In the genomic region with DNA sequence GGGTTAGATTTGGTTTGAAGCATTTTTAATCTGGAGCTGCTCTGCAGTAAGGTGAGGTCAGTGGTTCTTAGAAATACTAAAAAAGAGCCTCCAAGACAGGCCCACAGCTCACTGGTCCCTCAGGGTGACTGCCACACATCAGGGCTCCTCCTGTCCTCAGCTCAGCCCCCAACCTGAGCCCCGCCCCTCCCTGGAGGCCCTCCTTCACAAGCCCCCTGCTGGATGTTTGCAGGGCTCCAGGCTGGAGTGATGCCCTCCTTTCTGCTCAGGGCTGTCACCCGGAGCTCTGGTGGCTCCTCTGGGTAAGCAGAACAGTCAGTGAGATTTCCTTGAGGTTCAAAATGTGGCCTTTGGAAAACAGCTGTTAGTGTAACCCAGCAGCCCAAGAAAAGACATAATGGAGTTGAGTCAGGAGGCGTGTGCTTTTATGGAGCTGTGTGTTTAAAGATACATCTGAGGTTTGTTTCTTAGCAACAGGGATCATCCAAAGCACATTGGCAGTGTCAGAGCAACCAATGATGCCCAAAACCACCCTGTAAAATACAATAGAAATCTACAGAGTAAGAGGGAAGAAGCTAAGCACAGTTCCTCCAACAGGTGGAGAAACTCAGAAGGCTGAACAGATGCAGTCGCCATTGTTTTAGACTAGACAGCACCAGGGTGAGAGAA, we compare ENCODE assay signal across 7 cellular contexts. TPM values are rescaled to one million over a fixed set of nuclear protein-coding genes. Genes with fewer than 3 reads are reported as not detected.
DNase-seq lines count a peak whose midpoint lies in the region; ATAC-seq and TF ChIP-seq lines count a peak whose summit lies in the region.

No MANE protein-coding gene starts in this region.

- no peak overlapping the region for H3K27ac ChIP-seq in naive thymus-derived CD4-positive, alpha-beta T cell (ENCODE audit: low read depth, low read length)

- POLR2A ChIA-PET in naive thymus-derived CD4-positive, alpha-beta T cell (lab: Charles Lee), result no interaction called here

- peaks cover 0 to 4% (median 0%) of the 10 kb centered on the region in 5 donors for H3K36me3 Mint-ChIP-seq in naive thymus-derived CD4-positive, alpha-beta T cell

- in situ Hi-C loops in G401 (cut with HindIII; ENCODE audit: low sequenced_read_pairs), result no loop called here

- intact Hi-C loops in naive thymus-derived CD4-positive, alpha-beta T cell (cut with micrococcal nuclease), result no loop called here

- H3K4me1 ChIP-seq in naive thymus-derived CD4-positive, alpha-beta T cell (ENCODE audit: control insufficient read depth in 2 of 2, insufficient read depth in 2 of 2, low read length in 2 of 2), result no peaks in the 10 kb centered on the region

- H3K36me3 ChIP-seq in naive thymus-derived CD4-positive, alpha-beta T cell (ENCODE audit: control insufficient read depth in 2 of 3, insufficient read depth in 3 of 3, low read length in 3 of 3), result no peaks in the 10 kb centered on the region

- H3K27ac Mint-ChIP-seq in naive thymus-derived CD4-positive, alpha-beta T cell, result no peak overlapping the region

- H3K27me3 ChIP-seq in naive thymus-derived CD4-positive, alpha-beta T cell (ENCODE audit: control insufficient read depth in 2 of 2, insufficient read depth in 2 of 2, low read length in 2 of 2), result no peaks in the 10 kb centered on the region

- ATAC-seq in HG03135 (IDR thresholded peaks at IDR 0.05; ENCODE audit: unreplicated experiment) (peak; percentile 54), HG02588 (IDR thresholded peaks at IDR 0.05; ENCODE audit: unreplicated experiment) (no peak)
- ATAC-seq in naive thymus-derived CD4-positive, alpha-beta T cell, result peak; percentile 68

- DNase-seq in GM10266 (ENCODE audit: extremely low spot score), result no peak
- peak; percentile 61 for DNase-seq in activated CD8-positive, alpha-beta memory T cell treated with anti-CD3 and anti-CD28 coated beads, Interleukin-2, amount 50 U/mL, for 48 hours
- DNase-seq in naive thymus-derived CD4-positive, alpha-beta T cell, result peak in 4 of 9 donors; percentile 8 to 19 (median 12)
- no peak for DNase-seq in G401 (ENCODE audit: low spot score)
- DNase-seq in effector CD4-positive, alpha-beta T cell, result no peak

- H3K4me1 Mint-ChIP-seq in naive thymus-derived CD4-positive, alpha-beta T cell, result peaks cover 0 to 1% (median 0%) of the 10 kb centered on the region in 7 donors

- H3K27me3 Mint-ChIP-seq in naive thymus-derived CD4-positive, alpha-beta T cell, result peaks cover 6 to 15% (median 7%) of the 10 kb centered on the region in 5 donors

- H3K9me3 ChIP-seq in naive thymus-derived CD4-positive, alpha-beta T cell (ENCODE audit: control insufficient read depth in 2 of 3, low read length in 3 of 3), result no peaks in the 10 kb centered on the region

- CTCF ChIA-PET in naive thymus-derived CD4-positive, alpha-beta T cell (lab: Charles Lee), result no interaction called here

- TF ChIP-seq CTCF in GM10266 (IDR thresholded peaks at IDR 0.05; ENCODE audit: control insufficient read depth, insufficient read depth, low read depth, missing control alignments), result peak; percentile 20

- no peak overlapping the region for H3K4me3 Mint-ChIP-seq in naive thymus-derived CD4-positive, alpha-beta T cell

- no peaks in the 10 kb centered on the region for H3K9me3 Mint-ChIP-seq in naive thymus-derived CD4-positive, alpha-beta T cell

- H3K4me3 ChIP-seq in naive thymus-derived CD4-positive, alpha-beta T cell (ENCODE audit: low read length), result no peak overlapping the region

RNA-seq across cellular contexts. Expression of a gene that starts 21.4 kb away (rescaled TPM):
- total RNA-seq in naive thymus-derived CD4-positive, alpha-beta T cell, result not detected
- polyA plus RNA-seq in naive thymus-derived CD4-positive, alpha-beta T cell, result not detected
- total RNA-seq in G401 (2014; rRNA removed; shearing (Covaris generic)), result not detected in 2 replicates
